In genomic region chr3:50122661-50123391, GRCh38 we compare ENCODE assay signal across 16 cellular contexts. TPM values are rescaled to one million over a fixed set of nuclear protein-coding genes. Genes with fewer than 3 reads are reported as not detected.
DNase-seq lines count a peak whose midpoint lies in the region; ATAC-seq and TF ChIP-seq lines count a peak whose summit lies in the region.
"Had no signal": no experiment of that assay in that cellular context is flagged by ENCODE, and none has a peak within 500 bp of the region (broad histone marks: within the 10 kb centered on the region; RNA-seq: fewer than 3 reads in every experiment).

No MANE protein-coding gene starts in this region.

- no peaks in the 10 kb centered on the region for H3K9me3 Mint-ChIP-seq in activated naive CD8-positive, alpha-beta T cell (ENCODE audit: low read depth)
- no peaks in the 10 kb centered on the region for H3K9me3 Mint-ChIP-seq in activated naive CD8-positive, alpha-beta T cell treated with anti-CD3 and anti-CD28 coated beads, Interleukin-2, amount 50 U/mL, for 24 hours
- H3K9me3 Mint-ChIP-seq in mesothelial cell of epicardium (no peaks in the 10 kb centered on the region), type B pancreatic cell (no peaks in the 10 kb centered on the region)
- H3K9me3 Mint-ChIP-seq: activated T-cell treated with anti-CD3 and anti-CD28 coated beads, Interleukin-2, amount 50 U/mL, for 4 hours; CD8-positive, alpha-beta T cell; IgD-negative memory B cell; stimulated activated memory B cell treated with anti-CD40 and anti-IgM and Interleukin-4, amounts not matched to agents 10 μg/mL and 1 μg/mL and 100 μg/mL, for 72 hours had no signal

- H3K27me3 Mint-ChIP-seq in activated naive CD8-positive, alpha-beta T cell = no peaks in the 10 kb centered on the region
- no peaks in the 10 kb centered on the region for H3K27me3 Mint-ChIP-seq in activated naive CD8-positive, alpha-beta T cell treated with anti-CD3 and anti-CD28 coated beads, Interleukin-2, amount 50 U/mL, for 24 hours
- no peaks in the 10 kb centered on the region for H3K27me3 Mint-ChIP-seq in T-helper 17 cell
- no peaks in the 10 kb centered on the region for H3K27me3 Mint-ChIP-seq in mesothelial cell of epicardium (ENCODE audit: low read depth)
- H3K27me3 Mint-ChIP-seq in type B pancreatic cell = no peaks in the 10 kb centered on the region
- H3K27me3 Mint-ChIP-seq: IgD-negative memory B cell; stimulated activated memory B cell treated with anti-CD40 and anti-IgM and Interleukin-4, amounts not matched to agents 10 μg/mL and 1 μg/mL and 100 μg/mL, for 72 hours had no signal

- no peaks in the 10 kb centered on the region for H3K9me3 ChIP-seq in T-helper 17 cell (ENCODE audit: control insufficient read depth, low read length, poor library complexity, severe bottlenecking)
- H3K9me3 ChIP-seq: prostate gland, upper lobe of left lung had no signal

- H3K4me1 Mint-ChIP-seq in activated naive CD8-positive, alpha-beta T cell (ENCODE audit: low read depth) = no peaks in the 10 kb centered on the region
- H3K4me1 Mint-ChIP-seq in activated naive CD8-positive, alpha-beta T cell treated with anti-CD3 and anti-CD28 coated beads, Interleukin-2, amount 50 U/mL, for 24 hours = no peaks in the 10 kb centered on the region
- peaks cover 2% of the 10 kb centered on the region for H3K4me1 Mint-ChIP-seq in T-helper 17 cell
- H3K4me1 Mint-ChIP-seq in mesothelial cell of epicardium = peaks cover 54% of the 10 kb centered on the region
- H3K4me1 Mint-ChIP-seq in type B pancreatic cell (ENCODE audit: unreplicated experiment) = peaks cover 39% of the 10 kb centered on the region
- H3K4me1 Mint-ChIP-seq: IgD-negative memory B cell had no signal

- TF ChIP-seq CTCF in mesothelial cell of epicardium (IDR thresholded peaks at IDR 0.05; ENCODE audit: unreplicated experiment) = no peak
- TF ChIP-seq CTCF in type B pancreatic cell (conservative IDR thresholded peaks at IDR 0.05) = no peak
- no peak for TF ChIP-seq CTCF in GM13977 (IDR thresholded peaks at IDR 0.05; ENCODE audit: extremely low read depth, insufficient read depth, missing control alignments)

- in situ Hi-C loops in GM13977 (cut with MboI; ENCODE audit: low pct_unique_long_range_greater_than_20kb, low sequenced_read_pairs, unreplicated experiment) = no loop called here

- no peak for DNase-seq in activated naive CD8-positive, alpha-beta T cell treated with anti-CD3 and anti-CD28 coated beads, Interleukin-2, amount 50 U/mL, for 24 hours
- DNase-seq in T-helper 17 cell = no peak
- no peak for DNase-seq in mesothelial cell of epicardium (ENCODE audit: low spot score in 2 of 2, unreplicated experiment in 2 of 2)
- DNase-seq in type B pancreatic cell (ENCODE audit: extremely low spot score, unreplicated experiment) = no peak
- no peak for DNase-seq in NCI-H1694 treated with DMSO at 0.1 percent for 48 hours (lab: John Stamatoyannopoulos, UW)
- no peak for DNase-seq in dermis blood vessel endothelial cell
- no peak for DNase-seq in GM13977 (ENCODE audit: low spot score)
- DNase-seq: activated CD4-positive, alpha-beta T cell treated with anti-CD3 and anti-CD28 coated beads, Interleukin-2, amount 50 U/mL, for 1 hour; activated T-cell treated with anti-CD3 and anti-CD28 coated beads, Interleukin-2, amount 50 U/mL, for 4 hours; CD8-positive, alpha-beta T cell; NCI-H748 treated with DMSO at 0.1 percent for 48 hours; upper lobe of left lung had no signal

- ATAC-seq in activated naive CD8-positive, alpha-beta T cell treated with anti-CD3 and anti-CD28 coated beads, Interleukin-2, amount 50 U/mL, for 24 hours = no peak
- ATAC-seq in T-helper 17 cell = no peak
- ATAC-seq: activated T-cell treated with anti-CD3 and anti-CD28 coated beads, Interleukin-2, amount 50 U/mL, for 4 hours; CD8-positive, alpha-beta T cell; stimulated activated memory B cell treated with anti-CD40 and anti-IgM and Interleukin-4, amounts not matched to agents 10 μg/mL and 1 μg/mL and 100 μg/mL, for 72 hours had no signal

- H3K27ac Mint-ChIP-seq in activated naive CD8-positive, alpha-beta T cell = peak overlapping the region; percentile 22
- H3K27ac Mint-ChIP-seq in activated naive CD8-positive, alpha-beta T cell treated with anti-CD3 and anti-CD28 coated beads, Interleukin-2, amount 50 U/mL, for 24 hours = no peak overlapping the region
- H3K27ac Mint-ChIP-seq in T-helper 17 cell (peak overlapping the region; percentile 84), mesothelial cell of epicardium (peak overlapping the region; percentile 64), type B pancreatic cell (peak overlapping the region; percentile 64)
- H3K27ac Mint-ChIP-seq: CD8-positive, alpha-beta T cell; stimulated activated memory B cell treated with anti-CD40 and anti-IgM and Interleukin-4, amounts not matched to agents 10 μg/mL and 1 μg/mL and 100 μg/mL, for 72 hours had no signal

- peaks cover 3% of the 10 kb centered on the region for H3K36me3 Mint-ChIP-seq in activated naive CD8-positive, alpha-beta T cell
- peaks cover 15% of the 10 kb centered on the region for H3K36me3 Mint-ChIP-seq in activated naive CD8-positive, alpha-beta T cell treated with anti-CD3 and anti-CD28 coated beads, Interleukin-2, amount 50 U/mL, for 24 hours (ENCODE audit: low read depth)
- peaks cover 2% of the 10 kb centered on the region for H3K36me3 Mint-ChIP-seq in T-helper 17 cell (ENCODE audit: low read depth)
- peaks cover 12% of the 10 kb centered on the region for H3K36me3 Mint-ChIP-seq in mesothelial cell of epicardium
- peaks cover 4% of the 10 kb centered on the region for H3K36me3 Mint-ChIP-seq in type B pancreatic cell
- H3K36me3 Mint-ChIP-seq: IgD-negative memory B cell had no signal

- no peak overlapping the region for H3K4me3 Mint-ChIP-seq in activated naive CD8-positive, alpha-beta T cell
- no peak overlapping the region for H3K4me3 Mint-ChIP-seq in activated naive CD8-positive, alpha-beta T cell treated with anti-CD3 and anti-CD28 coated beads, Interleukin-2, amount 50 U/mL, for 24 hours
- H3K4me3 Mint-ChIP-seq in T-helper 17 cell (no peak overlapping the region), mesothelial cell of epicardium (no peak overlapping the region), type B pancreatic cell (peak overlapping the region; percentile 63)
- H3K4me3 Mint-ChIP-seq: activated T-cell treated with anti-CD3 and anti-CD28 coated beads, Interleukin-2, amount 50 U/mL, for 4 hours; CD8-positive, alpha-beta T cell; IgD-negative memory B cell; stimulated activated memory B cell treated with anti-CD40 and anti-IgM and Interleukin-4, amounts not matched to agents 10 μg/mL and 1 μg/mL and 100 μg/mL, for 72 hours had no signal

RNA-seq across cellular contexts. Expression of gene SEMA3F, which starts 32.3 kb away (rescaled TPM):
- total RNA-seq in T-helper 17 cell (under 1 TPM in 1 of 2 donors, not detected in 1; 0.18 TPM), mesothelial cell of epicardium (94.5 to 101 TPM (median 99.1 TPM) in 3 replicates), type B pancreatic cell (ENCODE audit: low replicate concordance) (41.9 and 48.0 TPM in 2 replicates), dermis blood vessel endothelial cell (44.6 and 79.4 TPM in 2 replicates)

RNA-seq across cellular contexts. Expression of gene RBM5, which starts 34.1 kb away (rescaled TPM):
- total RNA-seq in T-helper 17 cell (100 to 1,000 TPM; 292 to 353 TPM), mesothelial cell of epicardium (301 to 332 TPM (median 322 TPM) in 3 replicates), type B pancreatic cell (ENCODE audit: low replicate concordance) (170 and 244 TPM in 2 replicates), dermis blood vessel endothelial cell (201 and 249 TPM in 2 replicates)

Comparison
In these comparisons a context has a peak if more than half of its experiments do, and no peak if none do; other contexts are left out.
1. RNA of gene SEMA3F, which starts 32.3 kb away (total RNA-seq): 94.5 to 101 TPM in mesothelial cell of epicardium, 41.9 to 48.0 TPM in type B pancreatic cell and 44.6 to 79.4 TPM in dermis blood vessel endothelial cell; 0.18 TPM in T-helper 17 cell; every median in the first group is over 10 times any median in the second.